ENCODE assay signal across 8 cellular contexts in the genomic region with DNA sequence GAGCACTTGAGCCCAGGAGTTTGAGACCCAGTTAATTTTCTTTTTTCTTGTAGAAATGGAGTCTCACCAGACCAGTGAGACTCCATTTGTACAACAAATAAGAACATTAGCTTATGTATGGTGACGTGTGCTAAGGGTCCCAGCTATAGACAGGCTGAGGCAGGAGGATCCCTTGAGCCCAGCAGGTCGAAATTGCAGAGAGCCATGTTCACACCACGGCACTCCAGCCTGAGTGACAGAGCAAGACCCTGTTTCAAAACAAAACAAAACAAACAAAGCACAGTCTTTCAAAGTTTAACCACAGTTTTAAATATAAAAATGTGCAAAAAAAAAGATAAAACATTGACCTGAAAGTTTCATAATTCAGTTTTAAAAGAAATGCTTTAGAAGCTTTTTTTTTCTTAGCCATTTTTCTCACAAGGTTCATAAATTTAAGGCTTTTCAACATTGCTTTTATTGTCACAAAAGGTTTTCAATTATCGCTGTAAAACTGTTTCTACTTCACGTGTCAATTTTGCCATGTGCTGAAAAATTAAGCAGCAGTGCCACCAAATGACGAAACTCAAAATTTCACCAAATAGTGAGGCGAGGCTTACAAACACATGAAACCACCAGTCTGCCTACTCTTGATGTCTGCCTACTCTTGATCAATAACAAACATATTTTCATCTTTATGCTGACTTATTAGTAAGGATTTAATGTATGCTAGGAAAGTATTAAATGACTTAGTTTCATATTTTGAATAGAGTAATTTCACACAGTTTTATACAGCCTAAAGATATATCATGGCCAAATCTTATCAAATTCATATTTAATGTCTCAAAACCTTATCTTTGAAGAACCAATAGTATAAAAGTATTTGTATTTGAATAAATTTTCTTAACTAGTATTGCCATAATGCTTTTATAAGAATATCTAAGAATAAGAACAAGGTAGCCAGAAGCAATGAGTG.
DNase-seq lines count a peak whose midpoint lies in the region; ATAC-seq and TF ChIP-seq lines count a peak whose summit lies in the region.

No MANE protein-coding gene starts in this region.

- H3K27me3 ChIP-seq in adipocyte (replicated peaks; ENCODE audit: control insufficient read depth, insufficient read depth, low read length) (no peaks in the 10 kb centered on the region), hepatocyte (no peaks in the 10 kb centered on the region), skeletal muscle satellite cell (ENCODE audit: control insufficient read depth, insufficient read depth, low read length) (no peaks in the 10 kb centered on the region)

- H3K9me2 ChIP-seq in hepatocyte (replicated peaks; ENCODE audit: insufficient read depth), result no peaks in the 10 kb centered on the region

- 25% methylated on average over 7 of the region's 7 CpGs for WGBS in hepatocyte (ENCODE audit: low lambda C conversion rate, missing lambda C conversion rate)

- H3K36me3 ChIP-seq in adipocyte (ENCODE audit: control insufficient read depth, insufficient read depth, low read length, severe bottlenecking) (peaks cover 5% of the 10 kb centered on the region), hepatocyte (replicated peaks; ENCODE audit: insufficient read depth, low read depth) (no peaks in the 10 kb centered on the region), skeletal muscle satellite cell (ENCODE audit: insufficient read depth, low read length) (no peaks in the 10 kb centered on the region)

- H3K4me3 ChIP-seq in adipocyte (ENCODE audit: low read length) (no peak overlapping the region), hepatocyte (no peak overlapping the region), skeletal muscle satellite cell (ENCODE audit: low read length) (no peak overlapping the region)

- H3K4me2 ChIP-seq in hepatocyte (peak overlapping the region; percentile 62), skeletal muscle satellite cell (ENCODE audit: low read length) (peak overlapping the region; percentile 0)

- H3K4me1 ChIP-seq in adipocyte (ENCODE audit: control insufficient read depth, insufficient read depth, low read length) (peaks cover 12% of the 10 kb centered on the region), hepatocyte (ENCODE audit: insufficient read depth) (peaks cover 10% of the 10 kb centered on the region), skeletal muscle satellite cell (ENCODE audit: control insufficient read depth, insufficient read depth, low read length) (peaks cover 17% of the 10 kb centered on the region)

- peak overlapping the region; percentile 37 for H3K9ac ChIP-seq in adipocyte (ENCODE audit: low read length)
- peak overlapping the region; percentile 31 for H3K9ac ChIP-seq in skeletal muscle satellite cell (ENCODE audit: low read depth, low read length)

- H3K9me3 ChIP-seq in adipocyte (ENCODE audit: control insufficient read depth, low read length) (peaks cover under 1% of the 10 kb centered on the region), hepatocyte (ENCODE audit: low read depth) (peaks cover 3% of the 10 kb centered on the region), skeletal muscle satellite cell (replicated peaks; ENCODE audit: low read length) (no peaks in the 10 kb centered on the region)

- DNase-seq in COLO668 (lab: John Stamatoyannopoulos, UW; ENCODE audit: unreplicated experiment) (peak; percentile 36), NCI-H526 treated with DMSO at 0.1 percent for 48 hours (lab: John Stamatoyannopoulos, UW) (peak; percentile 13), adipocyte (ENCODE audit: low read depth) (peak; percentile 83), hepatocyte (ENCODE audit: low spot score) (peak; percentile 48), GM19238 (ENCODE audit: insufficient read length, low spot score) (no peak)

- H3K79me2 ChIP-seq in hepatocyte, result no peaks in the 10 kb centered on the region

- TF ChIP-seq CTCF in hepatocyte (IDR thresholded peaks at IDR 0.05; ENCODE audit: poor library complexity), result peak; percentile 77

- ATAC-seq in GM18517 (IDR thresholded peaks at IDR 0.05; ENCODE audit: unreplicated experiment) (peak; percentile 85), HG03045 (IDR thresholded peaks at IDR 0.05; ENCODE audit: unreplicated experiment) (peak; percentile 73)

- H3K27ac ChIP-seq in hepatocyte, result no peak overlapping the region

- H2AFZ ChIP-seq in hepatocyte, result peak overlapping the region; percentile 27

- H4K20me1 ChIP-seq in hepatocyte (ENCODE audit: insufficient read depth, poor library complexity, severe bottlenecking), result no peaks in the 10 kb centered on the region
